ENCODE assay signal across 9 cellular contexts in the genomic region with DNA sequence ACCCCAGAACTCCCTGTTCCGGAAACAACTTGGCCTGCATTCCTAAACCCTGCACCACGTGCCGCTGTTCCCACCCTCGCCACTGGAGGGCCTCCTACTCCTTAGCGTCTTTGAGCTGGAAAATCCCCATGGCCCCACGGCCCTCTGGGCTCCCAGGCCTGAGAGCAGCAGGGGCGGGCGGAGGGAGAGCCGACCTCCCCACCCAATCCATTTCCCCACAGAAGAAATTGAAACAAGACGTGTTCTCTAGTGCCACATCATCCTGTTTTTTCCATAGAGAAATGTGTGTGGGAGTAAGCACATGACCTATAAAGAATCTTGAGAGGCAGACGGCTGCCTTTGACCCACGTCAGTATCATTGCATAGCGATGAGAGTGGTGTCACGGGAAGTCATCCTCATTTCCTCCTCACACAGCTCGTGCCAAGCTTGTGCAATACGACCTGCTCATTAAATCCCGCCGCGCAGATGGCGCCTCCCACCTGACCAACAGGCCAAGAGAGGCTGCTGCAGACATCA.
DNase-seq lines count a peak whose midpoint lies in the region; ATAC-seq lines count a peak whose summit lies in the region.
"Had no signal": no experiment of that assay in that cellular context is flagged by ENCODE, and none has a peak within 500 bp of the region (broad histone marks: within the 10 kb centered on the region; RNA-seq: fewer than 3 reads in every experiment).

No MANE protein-coding gene starts in this region.

- H3K14ac ChIP-seq in mesenchymal stem cell (ENCODE audit: low read length in 2 of 2), result no peak overlapping the region

- H3K4ac ChIP-seq in mesenchymal stem cell (ENCODE audit: low read depth in 1 of 2, low read length in 2 of 2), result no peak overlapping the region

- H3K9me3 Mint-ChIP-seq in activated naive CD4-positive, alpha-beta T cell treated with anti-CD3 and anti-CD28 coated beads, Interleukin-2, amount 50 U/mL, for 24 hours, result no peaks in the 10 kb centered on the region
- peaks cover 6% of the 10 kb centered on the region for H3K9me3 Mint-ChIP-seq in activated naive CD4-positive, alpha-beta T cell treated with anti-CD3 and anti-CD28 coated beads for 36 hours

- H3K23ac ChIP-seq in mesenchymal stem cell (ENCODE audit: low read length in 2 of 2), result no peak overlapping the region

- H3K9ac ChIP-seq in mesenchymal stem cell (ENCODE audit: low read length), result peak overlapping the region; percentile 88

- peaks cover 0 to 23% of the 10 kb centered on the region in 2 experiments for H3K36me3 ChIP-seq in mesenchymal stem cell (ENCODE audit: control insufficient read depth in 1 of 2, insufficient read depth in 2 of 2, low read depth in 1 of 2, low read length in 2 of 2)

- H2BK12ac ChIP-seq in mesenchymal stem cell (ENCODE audit: low read length in 2 of 2), result no peak overlapping the region

- H3K27ac ChIP-seq in mesenchymal stem cell (ENCODE audit: low read length, poor library complexity, severe bottlenecking), result no peak overlapping the region

- H3K79me1 ChIP-seq in mesenchymal stem cell (replicated peaks; ENCODE audit: low read length, poor library complexity, severe bottlenecking), result no peaks in the 10 kb centered on the region

- no peak overlapping the region for H4K91ac ChIP-seq in mesenchymal stem cell (ENCODE audit: low read length)

- H3K27ac Mint-ChIP-seq in activated naive CD4-positive, alpha-beta T cell treated with anti-CD3 and anti-CD28 coated beads, Interleukin-2, amount 50 U/mL, for 24 hours, result peak overlapping the region; percentile 56
- H3K27ac Mint-ChIP-seq in activated naive CD4-positive, alpha-beta T cell treated with anti-CD3 and anti-CD28 coated beads for 36 hours, result no peak overlapping the region

- no peak overlapping the region for H2AK5ac ChIP-seq in mesenchymal stem cell (ENCODE audit: low read length, severe bottlenecking)

- H2BK15ac ChIP-seq in mesenchymal stem cell (ENCODE audit: low read depth, poor library complexity, severe bottlenecking), result no peak overlapping the region

- H4K8ac ChIP-seq in mesenchymal stem cell (ENCODE audit: low read length), result no peak overlapping the region

- H3K27me3 Mint-ChIP-seq in activated naive CD4-positive, alpha-beta T cell treated with anti-CD3 and anti-CD28 coated beads, Interleukin-2, amount 50 U/mL, for 24 hours, result peaks cover 3% of the 10 kb centered on the region
- H3K27me3 Mint-ChIP-seq in activated naive CD4-positive, alpha-beta T cell treated with anti-CD3 and anti-CD28 coated beads for 36 hours (ENCODE audit: low read depth), result peaks cover 7% of the 10 kb centered on the region

- no peak overlapping the region for H3K4me3 Mint-ChIP-seq in activated naive CD4-positive, alpha-beta T cell treated with anti-CD3 and anti-CD28 coated beads, Interleukin-2, amount 50 U/mL, for 24 hours
- H3K4me3 Mint-ChIP-seq in activated naive CD4-positive, alpha-beta T cell treated with anti-CD3 and anti-CD28 coated beads for 36 hours, result no peak overlapping the region
- H3K4me3 Mint-ChIP-seq: activated T-cell treated with anti-CD3 and anti-CD28 coated beads, Interleukin-2, amount 50 U/mL, for 4 hours had no signal

- intact Hi-C loops in activated naive CD4-positive, alpha-beta T cell treated with anti-CD3 and anti-CD28 coated beads for 36 hours (cut with micrococcal nuclease), result no loop called here

- CTCF ChIA-PET in activated naive CD4-positive, alpha-beta T cell treated with anti-CD3 and anti-CD28 coated beads for 36 hours (lab: Charles Lee), result interaction anchor here (0.7 kb wide), 1 partner anchor 56 kb away, joined by 3 read pairs; no protein-coding TSS in a partner anchor

- no peaks in the 10 kb centered on the region for H3K27me3 ChIP-seq in mesenchymal stem cell (ENCODE audit: control insufficient read depth in 1 of 2, insufficient read depth in 1 of 2, low read length in 2 of 2)

- no peaks in the 10 kb centered on the region for H3K9me3 ChIP-seq in mesenchymal stem cell (ENCODE audit: control insufficient read depth, low read length)

- DNase-seq in activated naive CD4-positive, alpha-beta T cell treated with anti-CD3 and anti-CD28 coated beads for 36 hours, result no peak
- DNase-seq in NCI-H748 treated with DMSO at 0.1 percent for 48 hours (lab: John Stamatoyannopoulos, UW) (peak; percentile 80), ecto neural progenitor cell (ENCODE audit: low spot score) (peak; percentile 83), mesenchymal stem cell (peak; percentile 59), cerebellar cortex (ENCODE audit: low spot score) (no peak), pons (ENCODE audit: low spot score) (no peak)
- DNase-seq: activated T-cell treated with anti-CD3 and anti-CD28 coated beads, Interleukin-2, amount 50 U/mL, for 4 hours had no signal

- H3K4me3 ChIP-seq in mesenchymal stem cell (ENCODE audit: insufficient read depth in 1 of 2, low read depth in 1 of 2, low read length in 2 of 2), result peak overlapping the region in 1 of 2 experiments; percentile 54

- H3K18ac ChIP-seq in mesenchymal stem cell (ENCODE audit: low read depth in 1 of 2, low read length in 2 of 2), result no peak overlapping the region

- WGBS in mesenchymal stem cell, result 54% methylated on average over 16 of the region's 20 CpGs

- no peak overlapping the region for H2BK5ac ChIP-seq in mesenchymal stem cell (ENCODE audit: low read depth, low read length, poor library complexity, severe bottlenecking)

- no peak overlapping the region for H2BK120ac ChIP-seq in mesenchymal stem cell (ENCODE audit: low read depth, low read length)

- H3K4me1 ChIP-seq in mesenchymal stem cell (ENCODE audit: control insufficient read depth, insufficient read depth, low read depth, low read length), result peaks cover 4% of the 10 kb centered on the region

- no peak overlapping the region for H2AFZ ChIP-seq in mesenchymal stem cell (ENCODE audit: low read depth, low read length)

- H3K4me1 Mint-ChIP-seq in activated naive CD4-positive, alpha-beta T cell treated with anti-CD3 and anti-CD28 coated beads, Interleukin-2, amount 50 U/mL, for 24 hours, result no peaks in the 10 kb centered on the region
- H3K4me1 Mint-ChIP-seq in activated naive CD4-positive, alpha-beta T cell treated with anti-CD3 and anti-CD28 coated beads for 36 hours (ENCODE audit: low read depth), result peaks cover 3% of the 10 kb centered on the region

- H3K36me3 Mint-ChIP-seq in activated naive CD4-positive, alpha-beta T cell treated with anti-CD3 and anti-CD28 coated beads, Interleukin-2, amount 50 U/mL, for 24 hours, result no peaks in the 10 kb centered on the region
- no peaks in the 10 kb centered on the region for H3K36me3 Mint-ChIP-seq in activated naive CD4-positive, alpha-beta T cell treated with anti-CD3 and anti-CD28 coated beads for 36 hours (ENCODE audit: low read depth)

- no peak for ATAC-seq in HG03097 (IDR thresholded peaks at IDR 0.05; ENCODE audit: low FRiP score, unreplicated experiment)

- H3K4me2 ChIP-seq in mesenchymal stem cell (ENCODE audit: low read length, poor library complexity, severe bottlenecking), result peak overlapping the region; percentile 1

Comparison
In these comparisons a context has a peak if more than half of its experiments do, and no peak if none do; other contexts are left out.
1. DNase-seq: peak in NCI-H748 treated with DMSO at 0.1 percent for 48 hours (single experiment), ecto neural progenitor cell (single experiment) and mesenchymal stem cell (single experiment); none in activated naive CD4-positive, alpha-beta T cell treated with anti-CD3 and anti-CD28 coated beads for 36 hours (single experiment), cerebellar cortex (single experiment) and pons (single experiment).